24 cellular contexts compared by ENCODE assay signal in the genomic region with DNA sequence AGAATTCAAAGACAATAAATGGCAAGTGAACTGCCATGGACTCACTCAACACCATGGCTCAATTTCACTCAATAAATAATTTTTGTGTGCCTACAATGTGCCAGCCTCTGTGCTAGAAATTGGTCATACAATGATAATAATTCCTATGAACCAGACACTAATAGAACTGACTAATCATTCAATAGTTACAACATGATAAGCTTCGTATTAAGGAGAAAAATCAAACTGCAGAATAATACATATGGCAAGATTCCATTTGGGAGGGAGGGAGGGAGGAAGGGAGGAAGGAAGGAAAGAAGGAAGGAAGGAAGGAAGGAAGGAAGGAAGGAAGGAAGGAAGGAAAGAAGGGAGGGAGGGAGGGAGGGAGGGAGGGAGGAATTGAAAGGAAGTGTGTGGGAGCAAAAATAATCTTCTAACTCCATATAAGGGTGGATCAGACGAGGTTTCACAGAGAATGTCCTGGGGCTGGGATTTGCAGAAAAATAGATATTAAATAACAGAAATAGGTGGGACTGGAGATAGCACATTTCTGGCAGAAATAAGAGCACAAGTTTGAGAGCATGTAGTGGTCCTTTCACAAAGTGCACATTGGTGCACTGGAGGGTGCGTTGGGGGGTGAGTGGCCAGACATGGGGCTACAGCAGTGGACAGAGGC. TPM values are rescaled to one million over a fixed set of nuclear protein-coding genes. Genes with fewer than 3 reads are reported as not detected.
DNase-seq lines count a peak whose midpoint lies in the region; ATAC-seq, FAIRE-seq and TF ChIP-seq lines count a peak whose summit lies in the region.
"Had no signal": no experiment of that assay in that cellular context is flagged by ENCODE, and none has a peak within 500 bp of the region (broad histone marks: within the 10 kb centered on the region; RNA-seq: fewer than 3 reads in every experiment).

No MANE protein-coding gene starts in this region.

- H3K4me1 ChIP-seq in HepG2 (ENCODE audit: insufficient read depth, low read length), result peaks cover 99% of the 10 kb centered on the region
- peaks cover 0 to 70% (median 22%) of the 10 kb centered on the region in 4 donors for H3K4me1 ChIP-seq in right lobe of liver
- H3K4me1 ChIP-seq in naive thymus-derived CD4-positive, alpha-beta T cell (ENCODE audit: control insufficient read depth in 2 of 2, insufficient read depth in 2 of 2, low read length in 2 of 2), result peaks cover 56 to 73% of the 10 kb centered on the region in 2 donors

- no peak overlapping the region for H3K9ac ChIP-seq in HepG2 (ENCODE audit: insufficient read depth, low read depth, low read length)

- H2AFZ ChIP-seq in HepG2 (ENCODE audit: low read length), result no peak overlapping the region

- H3K9me3 ChIP-seq in HepG2 (ENCODE audit: low read length) (no peaks in the 10 kb centered on the region), right lobe of liver (no peaks in the 10 kb centered on the region)
- no peaks in the 10 kb centered on the region for H3K9me3 ChIP-seq in naive thymus-derived CD4-positive, alpha-beta T cell (ENCODE audit: control insufficient read depth in 2 of 3, low read length in 3 of 3)

- H3K9me3 Mint-ChIP-seq in activated T-helper 17 cell treated with anti-CD3 and anti-CD28 coated beads, Interleukin-2, amount 50 U/mL, for 72 hours, result no peaks in the 10 kb centered on the region
- no peaks in the 10 kb centered on the region for H3K9me3 Mint-ChIP-seq in naive thymus-derived CD4-positive, alpha-beta T cell
- H3K9me3 Mint-ChIP-seq: activated naive CD4-positive, alpha-beta T cell treated with anti-CD3 and anti-CD28 coated beads, Interleukin-2, amount 10 ng/mL, durations not matched to agents 7 days and 5 days had no signal

- no peak for TF ChIP-seq CTCF in HepG2 (CRISPR knock-in tag; IDR thresholded peaks at IDR 0.05)
- no peak for TF ChIP-seq CTCF in right lobe of liver (IDR thresholded peaks at IDR 0.05)
- TF ChIP-seq CTCF in omental fat pad (IDR thresholded peaks at IDR 0.05), result no peak

- H3K4me3 Mint-ChIP-seq in activated T-helper 17 cell treated with anti-CD3 and anti-CD28 coated beads, Interleukin-2, amount 50 U/mL, for 72 hours, result peak overlapping the region; percentile 37
- peak overlapping the region in 7 of 10 donors; percentile 46 to 73 (median 62) for H3K4me3 Mint-ChIP-seq in naive thymus-derived CD4-positive, alpha-beta T cell
- H3K4me3 Mint-ChIP-seq: activated naive CD4-positive, alpha-beta T cell treated with anti-CD3 and anti-CD28 coated beads, Interleukin-2, amount 10 ng/mL, durations not matched to agents 7 days and 5 days had no signal

- TF ChIP-seq POLR2A in HepG2 (IDR thresholded peaks at IDR 0.05; ENCODE audit: insufficient read depth in 1 of 2, low read depth in 2 of 2, low read length in 2 of 2) (no peak), right lobe of liver (IDR thresholded peaks at IDR 0.05) (no peak)

- H3K36me3 ChIP-seq in HepG2 (replicated peaks in 1 of 2; ENCODE audit: control insufficient read depth in 1 of 2, insufficient read depth in 2 of 2, low read length in 2 of 2) (no peaks in the 10 kb centered on the region), right lobe of liver (no peaks in the 10 kb centered on the region), H7 (replicated peaks; ENCODE audit: control insufficient read depth, insufficient read depth, low read length) (no peaks in the 10 kb centered on the region)
- no peaks in the 10 kb centered on the region for H3K36me3 ChIP-seq in naive thymus-derived CD4-positive, alpha-beta T cell (ENCODE audit: control insufficient read depth in 2 of 3, insufficient read depth in 3 of 3, low read length in 3 of 3)

- no peak for FAIRE-seq in HepG2 (lab: Jason Lieb, UNC)
- FAIRE-seq: frontal cortex, GM12891, urothelium cell line had no signal

- intact Hi-C loops in HepG2 (cut with micrococcal nuclease; ENCODE audit: unreplicated experiment), result no loop called here
- intact Hi-C loops in right lobe of liver (cut with DNase I), result no loop called here
- intact Hi-C loops in naive thymus-derived CD4-positive, alpha-beta T cell (cut with micrococcal nuclease), result no loop called here

- no peak for TF ChIP-seq EP300 in HepG2 (IDR thresholded peaks at IDR 0.05; ENCODE audit: low read depth in 2 of 2, low read length in 2 of 2)
- no peak for TF ChIP-seq EP300 in HepG2 (CRISPR knock-in tag; IDR thresholded peaks at IDR 0.05; ENCODE audit: borderline replicate concordance)

- no peaks in the 10 kb centered on the region for H3K27me3 Mint-ChIP-seq in activated T-helper 17 cell treated with anti-CD3 and anti-CD28 coated beads, Interleukin-2, amount 50 U/mL, for 72 hours
- no peaks in the 10 kb centered on the region for H3K27me3 Mint-ChIP-seq in naive thymus-derived CD4-positive, alpha-beta T cell
- H3K27me3 Mint-ChIP-seq: activated naive CD4-positive, alpha-beta T cell treated with anti-CD3 and anti-CD28 coated beads, Interleukin-2, amount 10 ng/mL, durations not matched to agents 7 days and 5 days had no signal

- peaks cover 85% of the 10 kb centered on the region for H3K79me2 ChIP-seq in HepG2 (ENCODE audit: insufficient read depth, low read length)

- H3K4me1 Mint-ChIP-seq in activated T-helper 17 cell treated with anti-CD3 and anti-CD28 coated beads, Interleukin-2, amount 50 U/mL, for 72 hours, result peaks cover 58% of the 10 kb centered on the region
- H3K4me1 Mint-ChIP-seq in naive thymus-derived CD4-positive, alpha-beta T cell, result peaks cover 61 to 100% (median 94%) of the 10 kb centered on the region in 7 donors

- CTCF ChIA-PET in HepG2 (lab: Yijun Ruan, JAX; ENCODE audit: low intra/inter-chr PET ratio, low total read pairs), result no interaction called here
- CTCF ChIA-PET in naive thymus-derived CD4-positive, alpha-beta T cell (lab: Charles Lee), result no interaction called here

- in situ Hi-C loops in HepG2 (cut with HindIII; ENCODE audit: extremely low pct_ligation_motif_present, low pct_unique_long_range_greater_than_20kb), result no loop called here

- H3K36me3 Mint-ChIP-seq in activated T-helper 17 cell treated with anti-CD3 and anti-CD28 coated beads, Interleukin-2, amount 50 U/mL, for 72 hours (ENCODE audit: low read depth), result peaks cover 6% of the 10 kb centered on the region
- H3K36me3 Mint-ChIP-seq in naive thymus-derived CD4-positive, alpha-beta T cell, result peaks cover 0 to 6% (median 0%) of the 10 kb centered on the region in 5 donors

- no peaks in the 10 kb centered on the region for H4K20me1 ChIP-seq in HepG2 (ENCODE audit: insufficient read depth, low read length)

- H3K27ac ChIP-seq in HepG2 (ENCODE audit: extremely low read length, insufficient read depth, low read length) (peak overlapping the region; percentile 21), right lobe of liver (peak overlapping the region in 1 of 3 donors; percentile 7)
- H3K27ac ChIP-seq in naive thymus-derived CD4-positive, alpha-beta T cell (ENCODE audit: low read depth, low read length), result no peak overlapping the region
- H3K27ac ChIP-seq: VCaP had no signal

- H3K4me2 ChIP-seq in HepG2 (ENCODE audit: low read depth, low read length), result no peak overlapping the region

- peak overlapping the region; percentile 7 for H3K27ac Mint-ChIP-seq in activated T-helper 17 cell treated with anti-CD3 and anti-CD28 coated beads, Interleukin-2, amount 50 U/mL, for 72 hours
- H3K27ac Mint-ChIP-seq in naive thymus-derived CD4-positive, alpha-beta T cell, result peak overlapping the region in 6 of 9 donors; percentile 1 to 68 (median 20)
- H3K27ac Mint-ChIP-seq: activated naive CD4-positive, alpha-beta T cell treated with anti-CD3 and anti-CD28 coated beads, Interleukin-2, amount 10 ng/mL, durations not matched to agents 7 days and 5 days had no signal

- TF ChIP-seq RAD21 in HepG2 (CRISPR knock-in tag; IDR thresholded peaks at IDR 0.05), result no peak

- no TSS peak for BruUV-seq in HepG2 (replicated peaks; lab: Mats Ljungman, UMichigan)

- POLR2A ChIA-PET in HepG2 (lab: Yijun Ruan, JAX), result no interaction called here
- POLR2A ChIA-PET in naive thymus-derived CD4-positive, alpha-beta T cell (lab: Charles Lee), result interaction anchor here (1.2 kb wide), 1 partner anchor 26 kb away, joined by 3 read pairs; no protein-coding TSS in a partner anchor

- no peaks in the 10 kb centered on the region for H3K27me3 ChIP-seq in HepG2 (ENCODE audit: control insufficient read depth in 1 of 2, insufficient read depth in 2 of 2, low read length in 2 of 2)
- H3K27me3 ChIP-seq in right lobe of liver, result no peaks in the 10 kb centered on the region
- H3K27me3 ChIP-seq in naive thymus-derived CD4-positive, alpha-beta T cell (ENCODE audit: control insufficient read depth in 2 of 2, insufficient read depth in 2 of 2, low read length in 2 of 2), result no peaks in the 10 kb centered on the region
- H3K27me3 ChIP-seq in H7 (ENCODE audit: control insufficient read depth, insufficient read depth, low read length), result no peaks in the 10 kb centered on the region

- H3K4me3 ChIP-seq in HepG2 (replicated peaks in 1 of 3; ENCODE audit: insufficient read depth in 1 of 3, low read depth in 2 of 3, low read length in 3 of 3) (no peak overlapping the region), right lobe of liver (no peak overlapping the region), H7 (ENCODE audit: insufficient read depth, low read depth, low read length) (no peak overlapping the region)
- H3K4me3 ChIP-seq in naive thymus-derived CD4-positive, alpha-beta T cell (ENCODE audit: low read length), result no peak overlapping the region

- no peak for DNase-seq in HepG2 (ENCODE audit: low spot score)
- DNase-seq in right lobe of liver, result no peak
- DNase-seq in naive thymus-derived CD4-positive, alpha-beta T cell, result no peak
- no peak for DNase-seq in GM03348 (ENCODE audit: low spot score)
- DNase-seq in omental fat pad (ENCODE audit: low spot score), result no peak
- DNase-seq in H7, result no peak
- DNase-seq: activated naive CD4-positive, alpha-beta T cell treated with anti-CD3 and anti-CD28 coated beads, Interleukin-2, amount 10 ng/mL, durations not matched to agents 7 days and 5 days; DMS79 treated with DMSO at 0.1 percent for 48 hours; effector CD4-positive, alpha-beta T cell; HCEC 1CT; hypothalamus; islet precursor cell; MM.1S; NCI-H1436 treated with DMSO at 0.1 percent for 48 hours; NCI-H524; occipital lobe; stimulated activated CD4-positive, alpha-beta T cell treated with anti-CD3 and anti-CD28 coated beads, Interleukin-4, amount 100 ng/mL, for 4 hours; T-helper 2 cell had no signal

- WGBS in HepG2 (ENCODE audit: low lambda C conversion rate), result 97% methylated on average over 3 of the region's 3 CpGs
- 67% methylated on average over 3 of the region's 3 CpGs for WGBS in right lobe of liver (ENCODE audit: insufficient coverage, low coverage, low lambda C conversion rate, missing lambda C conversion rate)

- ATAC-seq in HepG2 (no peak), right lobe of liver (no peak), omental fat pad (ENCODE audit: low FRiP score) (no peak)
- no peak for ATAC-seq in activated T-helper 17 cell treated with anti-CD3 and anti-CD28 coated beads, Interleukin-2, amount 50 U/mL, for 72 hours (replicated peaks)
- ATAC-seq in naive thymus-derived CD4-positive, alpha-beta T cell, result no peak
- ATAC-seq: esophagus mucosa had no signal

RNA-seq across cellular contexts. Expression of a gene that starts 52.9 kb away (rescaled TPM):
- total RNA-seq in HepG2 (2016; rRNA removed; fragmentation: Illumina TruSeq; extraction: Trizol) (42.4 and 56.1 TPM in 2 replicates), right lobe of liver (10 to 100 TPM; 48.0 to 71.6 (median 66.5) TPM), omental fat pad (100 to 1,000 TPM; 175 to 303 (median 204) TPM)
- total RNA-seq in HepG2 (2016; cell fraction: cytosol; rRNA removed; fragmentation: Illumina TruSeq; extraction: Trizol; ENCODE audit: low read depth), result 2.9 and 4.1 TPM in 2 replicates
- total RNA-seq in HepG2 (2016; cell fraction: insoluble cytoplasmic fraction; rRNA removed; fragmentation: Illumina TruSeq; extraction: Trizol), result 41.5 and 53.4 TPM in 2 replicates
- 15.3 and 15.6 TPM in 2 replicates for total RNA-seq in HepG2 (2016; cell fraction: membrane; rRNA removed; fragmentation: Illumina TruSeq; extraction: Trizol)
- 33.8 and 39.0 TPM in 2 replicates for total RNA-seq in HepG2 (2016; cell fraction: nucleus; rRNA removed; fragmentation: Illumina TruSeq; extraction: Trizol)
- 23.9 and 24.5 TPM in 2 replicates for polyA plus RNA-seq in HepG2 (2011; rRNA removed)
- 18.5 and 23.4 TPM in 2 replicates for polyA plus RNA-seq in HepG2 (2011; cell fraction: cytosol; rRNA removed)
- polyA plus RNA-seq in HepG2 (2011; cell fraction: nucleus; rRNA removed), result 36.4 and 45.4 TPM in 2 replicates
- 29.6 and 32.4 TPM in 2 replicates for polyA plus RNA-seq in HepG2 (2012)
- 1.1 and 1.5 TPM in 2 replicates for polyA plus RNA-seq in HepG2 (2016; cell fraction: cytosol; fragmentation: Illumina TruSeq; extraction: Trizol; ENCODE audit: low read depth)
- polyA plus RNA-seq in HepG2 (2016; cell fraction: insoluble cytoplasmic fraction; fragmentation: Illumina TruSeq; extraction: Trizol; ENCODE audit: low read depth), result 43.4 and 45.7 TPM in 2 replicates
- polyA plus RNA-seq in HepG2 (2016; cell fraction: membrane; fragmentation: Illumina TruSeq; extraction: Trizol; ENCODE audit: low read depth), result 6.5 and 6.8 TPM in 2 replicates
- polyA plus RNA-seq in HepG2 (2016; cell fraction: nucleus; fragmentation: Illumina TruSeq; extraction: Trizol; ENCODE audit: insufficient read depth, low read depth), result 26.3 and 30.9 TPM in 2 replicates
- polyA minus RNA-seq in HepG2 (2011; rRNA and poly(A)+ RNA removed; ENCODE audit: low replicate concordance), result 45.7 and 51.7 TPM in 2 replicates
- 37.3 and 37.5 TPM in 2 replicates for polyA minus RNA-seq in HepG2 (2011; cell fraction: cytosol; rRNA and poly(A)+ RNA removed)
- polyA minus RNA-seq in HepG2 (2011; cell fraction: nucleus; rRNA and poly(A)+ RNA removed), result 70.8 and 76.0 TPM in 2 replicates
- 100 to 1,000 TPM; 123 to 142 TPM for total RNA-seq in activated T-helper 17 cell treated with anti-CD3 and anti-CD28 coated beads, Interleukin-2, amount 50 U/mL, for 72 hours
- total RNA-seq in naive thymus-derived CD4-positive, alpha-beta T cell, result 100 to 1,000 TPM; 210 to 365 (median 265) TPM
- 100 to 1,000 TPM; 197 to 288 TPM for polyA plus RNA-seq in naive thymus-derived CD4-positive, alpha-beta T cell
- 36.7 and 51.0 TPM in 2 replicates for total RNA-seq in H7 (2014; rRNA removed; shearing (Covaris generic))
